ENCODE assay signal across 1 cellular context in the genomic region with DNA sequence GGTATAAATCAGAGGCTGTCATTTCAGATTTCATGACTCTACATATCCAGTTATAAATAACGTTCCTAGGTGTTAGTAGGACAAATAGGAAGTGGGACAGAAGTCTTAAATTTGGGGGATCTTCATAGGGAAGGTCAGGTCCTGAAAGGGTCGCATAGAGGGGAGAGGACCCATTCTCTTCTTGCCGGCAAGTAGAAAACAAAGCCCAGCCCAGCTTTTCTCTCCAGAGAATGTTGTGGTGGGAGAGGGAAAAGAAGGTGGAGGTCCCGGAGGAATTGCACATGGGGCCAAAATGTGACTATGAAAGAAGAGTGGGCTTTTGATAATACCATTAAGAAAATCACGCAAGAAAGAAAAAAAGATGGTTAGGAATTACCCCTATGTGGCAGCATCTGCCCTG.
TF ChIP-seq lines count a peak whose summit lies in the region.

No MANE protein-coding gene starts in this region.

TF ChIP-seq in HepG2, 621 proteins besides CTCF, POLR2A, EP300 and RAD21:
- no peak for TF ChIP-seq ZNF10 (CRISPR knock-in tag; IDR thresholded peaks at IDR 0.05; ENCODE audit: borderline replicate concordance, low read depth)
